Comparison of ENCODE assay signal across 13 cellular contexts in genomic region chr6:16179970-16180431, GRCh38.
DNase-seq lines count a peak whose midpoint lies in the region; ATAC-seq lines count a peak whose summit lies in the region.
"Had no signal": no experiment of that assay in that cellular context is flagged by ENCODE, and none has a peak within 500 bp of the region (broad histone marks: within the 10 kb centered on the region; RNA-seq: fewer than 3 reads in every experiment).

No MANE protein-coding gene starts in this region.

- peak overlapping the region; percentile 57 for H3K27ac Mint-ChIP-seq in activated naive CD8-positive, alpha-beta T cell treated with anti-CD3 and anti-CD28 coated beads, Interleukin-2, amount 50 U/mL, for 24 hours
- H3K27ac Mint-ChIP-seq in stimulated activated memory B cell treated with anti-CD40 and anti-IgM and Interleukin-4, amounts not matched to agents 10 μg/mL and 1 μg/mL and 100 μg/mL, for 72 hours, result peak overlapping the region; percentile 31

- no peaks in the 10 kb centered on the region for H3K27me3 Mint-ChIP-seq in activated naive CD8-positive, alpha-beta T cell treated with anti-CD3 and anti-CD28 coated beads, Interleukin-2, amount 50 U/mL, for 24 hours
- peaks cover 10% of the 10 kb centered on the region for H3K27me3 Mint-ChIP-seq in stimulated activated memory B cell treated with anti-CD40 and anti-IgM and Interleukin-4, amounts not matched to agents 10 μg/mL and 1 μg/mL and 100 μg/mL, for 72 hours

- H3K4me1 Mint-ChIP-seq in activated naive CD8-positive, alpha-beta T cell treated with anti-CD3 and anti-CD28 coated beads, Interleukin-2, amount 50 U/mL, for 24 hours, result peaks cover 20% of the 10 kb centered on the region
- H3K4me1 Mint-ChIP-seq in stimulated activated memory B cell treated with anti-CD40 and anti-IgM and Interleukin-4, amounts not matched to agents 10 μg/mL and 1 μg/mL and 100 μg/mL, for 72 hours, result peaks cover 11% of the 10 kb centered on the region

- DNase-seq in NOMO-1 (lab: John Stamatoyannopoulos, UW; ENCODE audit: unreplicated experiment in 2 of 2), result peak; percentile 26 to 52
- no peak for DNase-seq in NOMO-1 treated with dmso at 0.1 percent for 144 hours (lab: John Stamatoyannopoulos, UW; ENCODE audit: unreplicated experiment)
- peak; percentile 19 for DNase-seq in T-helper 9 cell
- DNase-seq in activated naive CD8-positive, alpha-beta T cell treated with anti-CD3 and anti-CD28 coated beads, Interleukin-2, amount 50 U/mL, for 24 hours, result peak; percentile 22
- no peak for DNase-seq in RKO (ENCODE audit: low spot score)
- DNase-seq in NCI-H446 treated with DMSO at 0.1 percent for 48 hours (lab: John Stamatoyannopoulos, UW), result no peak
- no peak for DNase-seq in DMS153 (lab: John Stamatoyannopoulos, UW)
- DNase-seq: DMS79 treated with DMSO at 0.1 percent for 48 hours, midbrain, NCI-H748 treated with DMSO at 0.1 percent for 48 hours, sigmoid colon, T1000 had no signal

- H3K4me3 Mint-ChIP-seq in activated naive CD8-positive, alpha-beta T cell treated with anti-CD3 and anti-CD28 coated beads, Interleukin-2, amount 50 U/mL, for 24 hours, result peak overlapping the region; percentile 72
- H3K4me3 Mint-ChIP-seq in stimulated activated memory B cell treated with anti-CD40 and anti-IgM and Interleukin-4, amounts not matched to agents 10 μg/mL and 1 μg/mL and 100 μg/mL, for 72 hours, result peak overlapping the region; percentile 19

- H3K9me3 Mint-ChIP-seq in activated naive CD8-positive, alpha-beta T cell treated with anti-CD3 and anti-CD28 coated beads, Interleukin-2, amount 50 U/mL, for 24 hours, result peaks cover 20% of the 10 kb centered on the region
- H3K9me3 Mint-ChIP-seq in stimulated activated memory B cell treated with anti-CD40 and anti-IgM and Interleukin-4, amounts not matched to agents 10 μg/mL and 1 μg/mL and 100 μg/mL, for 72 hours, result no peaks in the 10 kb centered on the region

- ATAC-seq in activated naive CD8-positive, alpha-beta T cell treated with anti-CD3 and anti-CD28 coated beads, Interleukin-2, amount 50 U/mL, for 24 hours, result peak; percentile 38
- peak; percentile 21 for ATAC-seq in stimulated activated memory B cell treated with anti-CD40 and anti-IgM and Interleukin-4, amounts not matched to agents 10 μg/mL and 1 μg/mL and 100 μg/mL, for 72 hours

- H3K36me3 Mint-ChIP-seq in activated naive CD8-positive, alpha-beta T cell treated with anti-CD3 and anti-CD28 coated beads, Interleukin-2, amount 50 U/mL, for 24 hours (ENCODE audit: low read depth), result peaks cover 11% of the 10 kb centered on the region
- H3K36me3 Mint-ChIP-seq in stimulated activated memory B cell treated with anti-CD40 and anti-IgM and Interleukin-4, amounts not matched to agents 10 μg/mL and 1 μg/mL and 100 μg/mL, for 72 hours, result no peaks in the 10 kb centered on the region

Comparison
In these comparisons a context has a peak if more than half of its experiments do, and no peak if none do; other contexts are left out.
1. DNase-seq: peak in NOMO-1 (2 of 2), T-helper 9 cell (single experiment) and activated naive CD8-positive, alpha-beta T cell treated with anti-CD3 and anti-CD28 coated beads, Interleukin-2, amount 50 U/mL, for 24 hours (single experiment); none in NOMO-1 treated with dmso at 0.1 percent for 144 hours (single experiment), RKO (single experiment), NCI-H446 treated with DMSO at 0.1 percent for 48 hours (single experiment) and DMS153 (single experiment).